In genomic region chr12:94172031-94172430, GRCh38 we compare ENCODE assay signal across 11 cellular contexts. TPM values are rescaled to one million over a fixed set of nuclear protein-coding genes. Genes with fewer than 3 reads are reported as not detected.
A peak's percentile ranks its signal among the peaks of the same experiment; 100 is the strongest.
DNase-seq lines count a peak whose midpoint lies in the region; ATAC-seq, FAIRE-seq and TF ChIP-seq lines count a peak whose summit lies in the region.
"Had no signal": no experiment of that assay in that cellular context is flagged by ENCODE, and none has a peak within 500 bp of the region (broad histone marks: within the 10 kb centered on the region; RNA-seq: fewer than 3 reads in every experiment).

No MANE protein-coding gene starts in this region.

- POLR2A ChIA-PET in PC-3 (lab: Charles Lee; ENCODE audit: unreplicated experiment) (no interaction called here), OCI-LY7 (lab: Charles Lee) (interaction anchor here (0.6 to 5.3 kb wide), 2 partner anchors 10 to 33 kb away, joined by 3 to 30 read pairs; no protein-coding TSS in a partner anchor)

- H3K27ac ChIP-seq in PC-3 (ENCODE audit: low read length) (no peak overlapping the region), OCI-LY7 (ENCODE audit: low read depth, low read length, poor library complexity, severe bottlenecking) (no peak overlapping the region), gastrocnemius medialis (no peak overlapping the region)
- H3K27ac ChIP-seq: RWPE1 had no signal

- intact Hi-C loops in PC-3 (cut with micrococcal nuclease), result no loop called here
- intact Hi-C loops in OCI-LY7 (cut with micrococcal nuclease; ENCODE audit: unreplicated experiment), result loop anchor here (5.0 kb wide), 1 partner anchor 70 kb away; no protein-coding TSS in a partner anchor
- intact Hi-C loops in gastrocnemius medialis (cut with DNase I; ENCODE audit: low total_unique reads), result no loop called here

- H3K9me2 ChIP-seq in PC-3 (replicated peaks; ENCODE audit: low read length) (no peaks in the 10 kb centered on the region), OCI-LY7 (ENCODE audit: insufficient read depth, low read length) (no peaks in the 10 kb centered on the region)

- H3K4me1 ChIP-seq in PC-3 (ENCODE audit: insufficient read depth, low read length) (peaks cover 25% of the 10 kb centered on the region), OCI-LY7 (ENCODE audit: insufficient read depth, low read length, poor library complexity, severe bottlenecking) (peaks cover 40% of the 10 kb centered on the region), gastrocnemius medialis (no peaks in the 10 kb centered on the region)

- H2AFZ ChIP-seq in PC-3 (ENCODE audit: low read length), result no peak overlapping the region
- no peak overlapping the region for H2AFZ ChIP-seq in OCI-LY7 (ENCODE audit: low read length)

- ATAC-seq in PC-3 (peak; percentile 55), GM18907 (IDR thresholded peaks at IDR 0.05; ENCODE audit: unreplicated experiment) (no peak), gastrocnemius medialis (no peak)

- in situ Hi-C loops in gastrocnemius medialis (cut with MboI; ENCODE audit: low sequenced_read_pairs in 4 of 4), result loop anchor here in 1 of 4 donors (25.0 kb wide), 1 partner anchor 590 kb away; no protein-coding TSS in a partner anchor

- DNase-seq in GM12891 (ENCODE audit: insufficient read length, low spot score) (no peak), PC-3 (peak; percentile 56), choroid plexus epithelial cell (ENCODE audit: low read depth) (peak; percentile 76), OCI-LY7 (ENCODE audit: low spot score) (no peak), NCI-H2081 (lab: John Stamatoyannopoulos, UW) (no peak), gastrocnemius medialis (no peak)
- peak; percentile 10 for DNase-seq in stimulated activated CD4-positive, alpha-beta T cell treated with anti-CD3 and anti-CD28 coated beads, Interleukin-12 subunit alpha, Interleukin-12 subunit beta, amount 100 ng/mL, for 4 hours
- DNase-seq: NCI-H1092 treated with DMSO at 0.1 percent for 48 hours had no signal

- H3K36me3 ChIP-seq in PC-3 (ENCODE audit: low read depth, low read length) (no peaks in the 10 kb centered on the region), OCI-LY7 (ENCODE audit: insufficient read depth, low read length) (no peaks in the 10 kb centered on the region), gastrocnemius medialis (no peaks in the 10 kb centered on the region)

- H3K4me3 ChIP-seq in PC-3 (ENCODE audit: low read length) (no peak overlapping the region), choroid plexus epithelial cell (ENCODE audit: low read depth, low read length) (no peak overlapping the region), OCI-LY7 (ENCODE audit: low read depth, low read length, poor library complexity, severe bottlenecking) (no peak overlapping the region), gastrocnemius medialis (no peak overlapping the region)

- H3F3A ChIP-seq in PC-3 (ENCODE audit: low read length, unreplicated experiment), result no peaks in the 10 kb centered on the region

- TF ChIP-seq POLR2A in GM12891 (IDR thresholded peaks at IDR 0.05; ENCODE audit: low read depth, low read length) (no peak), gastrocnemius medialis (IDR thresholded peaks at IDR 0.05) (no peak)

- FAIRE-seq in GM12891 (lab: Jason Lieb, UNC), result peak; percentile 75
- FAIRE-seq: colon had no signal

- CTCF ChIA-PET in PC-3 (lab: Charles Lee) (no interaction called here), OCI-LY7 (lab: Charles Lee; ENCODE audit: unreplicated experiment) (no interaction called here)

- no peaks in the 10 kb centered on the region for H4K20me1 ChIP-seq in PC-3 (ENCODE audit: low read length)
- H4K20me1 ChIP-seq in OCI-LY7 (ENCODE audit: insufficient read depth, low read length), result no peaks in the 10 kb centered on the region

- TF ChIP-seq CTCF in PC-3 (conservative IDR thresholded peaks at IDR 0.05; ENCODE audit: low read depth, low read length), result no peak
- TF ChIP-seq CTCF in choroid plexus epithelial cell (conservative IDR thresholded peaks at IDR 0.05; ENCODE audit: low read depth, low read length), result peak; percentile 14
- no peak for TF ChIP-seq CTCF in OCI-LY7 (conservative IDR thresholded peaks at IDR 0.05; ENCODE audit: low read length)
- no peak for TF ChIP-seq CTCF in gastrocnemius medialis (IDR thresholded peaks at IDR 0.05 in 4 of 5, conservative IDR thresholded peaks at IDR 0.05 in 1 of 5)

- H3K4me2 ChIP-seq in PC-3 (ENCODE audit: low read length) (no peak overlapping the region; the same call in 1 of the 2 replicates), OCI-LY7 (ENCODE audit: low read length) (no peak overlapping the region)

- H3K9me3 ChIP-seq in PC-3 (ENCODE audit: low read length), result no peaks in the 10 kb centered on the region
- H3K9me3 ChIP-seq in OCI-LY7 (ENCODE audit: low read length), result no peaks in the 10 kb centered on the region
- H3K9me3 ChIP-seq in gastrocnemius medialis, result no peaks in the 10 kb centered on the region

- no peak overlapping the region for H3K9ac ChIP-seq in PC-3 (ENCODE audit: low read length)

- H3K27me3 ChIP-seq in PC-3 (ENCODE audit: low read length) (peaks cover 29% of the 10 kb centered on the region), gastrocnemius medialis (no peaks in the 10 kb centered on the region)

- H3K79me2 ChIP-seq in PC-3 (ENCODE audit: low read length), result no peaks in the 10 kb centered on the region
- H3K79me2 ChIP-seq in OCI-LY7 (ENCODE audit: insufficient read depth, low read depth, low read length), result no peaks in the 10 kb centered on the region

- BruUV-seq in PC-3 (replicated peaks; lab: Mats Ljungman, UMichigan) (no TSS peak), OCI-LY7 (replicated peaks; lab: Mats Ljungman, UMichigan) (no TSS peak)

TF ChIP-seq in GM12891, 5 proteins besides CTCF, POLR2A, EP300 and RAD21:
- TF ChIP-seq POU2F2 (IDR thresholded peaks at IDR 0.05; ENCODE audit: low read depth, low read length), result no peak
- TF ChIP-seq TAF1 (IDR thresholded peaks at IDR 0.05; ENCODE audit: low read depth, low read length), result no peak
- no peak for TF ChIP-seq SPI1 (IDR thresholded peaks at IDR 0.05; ENCODE audit: low read depth, low read length)
- no peak for TF ChIP-seq POLR2AphosphoS5 (IDR thresholded peaks at IDR 0.05; ENCODE audit: low read depth, low read length)
- no peak for TF ChIP-seq PAX5 (IDR thresholded peaks at IDR 0.05; ENCODE audit: insufficient read depth, low read length, severe bottlenecking)

RNA-seq across cellular contexts. Expression of gene PLXNC1, which starts 23.7 kb away (rescaled TPM):
- 9.9 TPM for polyA plus RNA-seq in GM12891 (2012; ENCODE audit: low read depth, missing spikeins)
- total RNA-seq in PC-3 (2014; rRNA removed) (0.15 TPM in 1 of 2 replicates, not detected in the other), OCI-LY7 (2022) (8.0 and 9.1 TPM in 2 replicates), gastrocnemius medialis (1 to 10 TPM in 2 of 4 donors, under 1 TPM in 2; 0.62 to 2.2 (median 1.2) TPM)
- 3.6 and 4.5 TPM in 2 replicates for total RNA-seq in OCI-LY7 (2014; rRNA removed; shearing (Covaris generic))

Comparison
In these comparisons a context has a peak if more than half of its experiments do, and no peak if none do; other contexts are left out.
1. DNase-seq: peak in PC-3 (single experiment), choroid plexus epithelial cell (single experiment) and stimulated activated CD4-positive, alpha-beta T cell treated with anti-CD3 and anti-CD28 coated beads, Interleukin-12 subunit alpha, Interleukin-12 subunit beta, amount 100 ng/mL, for 4 hours (single experiment); none in GM12891 (single experiment), OCI-LY7 (single experiment), NCI-H2081 (0 of 2) and gastrocnemius medialis (0 of 2).